ENCODE assay signal across 18 cellular contexts in the genomic region with DNA sequence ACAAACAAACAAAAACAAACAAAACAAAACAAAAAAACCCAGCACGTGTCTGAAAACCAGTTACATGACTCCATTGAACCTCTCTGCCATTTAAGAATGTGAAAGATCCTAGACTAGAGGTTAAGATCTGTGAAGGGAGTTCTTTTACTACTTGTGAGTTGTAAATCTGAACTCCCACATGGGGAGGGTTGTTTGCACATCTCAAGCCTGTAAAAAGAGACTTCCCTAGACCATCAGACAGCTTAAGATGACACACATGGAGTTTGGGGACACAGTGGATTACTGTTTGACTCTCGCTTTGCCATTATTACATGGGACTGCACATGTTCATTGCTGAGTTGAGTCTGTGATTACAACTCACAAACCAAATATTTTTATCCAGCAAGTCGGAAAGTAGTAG.
A peak's percentile ranks its signal among the peaks of the same experiment; 100 is the strongest.
DNase-seq lines count a peak whose midpoint lies in the region; ATAC-seq and TF ChIP-seq lines count a peak whose summit lies in the region.
"Had no signal": no experiment of that assay in that cellular context is flagged by ENCODE, and none has a peak within 500 bp of the region (broad histone marks: within the 10 kb centered on the region; RNA-seq: fewer than 3 reads in every experiment).

No MANE protein-coding gene starts in this region.

- no peak for ATAC-seq in stimulated activated memory B cell treated with anti-CD40 and anti-IgM and Interleukin-4, amounts not matched to agents 10 μg/mL and 1 μg/mL and 100 μg/mL, for 72 hours
- ATAC-seq: A549, GM23338, HCT116 had no signal

- H3K27me3 ChIP-seq in right atrium auricular region = no peaks in the 10 kb centered on the region

- H3K27me3 Mint-ChIP-seq in nephron (ENCODE audit: low read depth) = peaks cover 3% of the 10 kb centered on the region
- no peaks in the 10 kb centered on the region for H3K27me3 Mint-ChIP-seq in stimulated activated memory B cell treated with anti-CD40 and anti-IgM and Interleukin-4, amounts not matched to agents 10 μg/mL and 1 μg/mL and 100 μg/mL, for 72 hours
- H3K27me3 Mint-ChIP-seq: CD4-positive, alpha-beta T cell had no signal

- no peaks in the 10 kb centered on the region for H3K36me3 Mint-ChIP-seq in nephron (ENCODE audit: low read depth)
- no peaks in the 10 kb centered on the region for H3K36me3 Mint-ChIP-seq in stimulated activated memory B cell treated with anti-CD40 and anti-IgM and Interleukin-4, amounts not matched to agents 10 μg/mL and 1 μg/mL and 100 μg/mL, for 72 hours

- H3K9me3 ChIP-seq in right atrium auricular region = no peaks in the 10 kb centered on the region
- H3K9me3 ChIP-seq: A549, Caco-2 had no signal

- H3K36me3 ChIP-seq in right atrium auricular region = no peaks in the 10 kb centered on the region

- no peak overlapping the region for H3K4me3 Mint-ChIP-seq in nephron
- H3K4me3 Mint-ChIP-seq in stimulated activated memory B cell treated with anti-CD40 and anti-IgM and Interleukin-4, amounts not matched to agents 10 μg/mL and 1 μg/mL and 100 μg/mL, for 72 hours = no peak overlapping the region
- H3K4me3 Mint-ChIP-seq: CD4-positive, alpha-beta T cell; GM23338; HFFc6 had no signal

- no peaks in the 10 kb centered on the region for H3K9me3 Mint-ChIP-seq in nephron
- no peaks in the 10 kb centered on the region for H3K9me3 Mint-ChIP-seq in stimulated activated memory B cell treated with anti-CD40 and anti-IgM and Interleukin-4, amounts not matched to agents 10 μg/mL and 1 μg/mL and 100 μg/mL, for 72 hours
- H3K9me3 Mint-ChIP-seq: CD4-positive, alpha-beta T cell; GM23338; HFFc6 had no signal

- no peak for TF ChIP-seq CTCF in nephron (IDR thresholded peaks at IDR 0.05; ENCODE audit: unreplicated experiment in 3 of 3)
- TF ChIP-seq CTCF in right atrium auricular region (IDR thresholded peaks at IDR 0.05) = no peak

- DNase-seq in NCI-H82 (lab: John Stamatoyannopoulos, UW) = peak; percentile 16
- DNase-seq in NCI-H82 treated with DMSO at 0.1 percent for 48 hours (lab: John Stamatoyannopoulos, UW; ENCODE audit: unreplicated experiment) = no peak
- no peak for DNase-seq in right atrium auricular region (ENCODE audit: low spot score)
- no peak for DNase-seq in NCI-H187 treated with DMSO at 0.1 percent for 48 hours (lab: John Stamatoyannopoulos, UW)
- DNase-seq in LoVo (ENCODE audit: low spot score) = no peak
- DNase-seq: AML-193; Caco-2; CD4-positive, alpha-beta T cell; H7; HFFc6; IMR-90 had no signal

- no peaks in the 10 kb centered on the region for H3K4me1 ChIP-seq in right atrium auricular region
- H3K4me1 ChIP-seq: A549, Caco-2 had no signal

- H3K27ac ChIP-seq in right atrium auricular region = no peak overlapping the region
- H3K27ac ChIP-seq: 22Rv1, A549, C4-2B had no signal

- no peak overlapping the region for H3K4me3 ChIP-seq in right atrium auricular region
- H3K4me3 ChIP-seq: A549, GM23338 had no signal

- H3K27ac Mint-ChIP-seq in nephron = peak overlapping the region; percentile 8 to 64 (median 19)
- H3K27ac Mint-ChIP-seq in stimulated activated memory B cell treated with anti-CD40 and anti-IgM and Interleukin-4, amounts not matched to agents 10 μg/mL and 1 μg/mL and 100 μg/mL, for 72 hours = peak overlapping the region; percentile 32
- H3K27ac Mint-ChIP-seq: CD4-positive, alpha-beta T cell; GM23338; HFFc6 had no signal

- peaks cover 29% of the 10 kb centered on the region for H3K4me1 Mint-ChIP-seq in nephron
- H3K4me1 Mint-ChIP-seq in stimulated activated memory B cell treated with anti-CD40 and anti-IgM and Interleukin-4, amounts not matched to agents 10 μg/mL and 1 μg/mL and 100 μg/mL, for 72 hours = peaks cover 32% of the 10 kb centered on the region
